1 cellular context compared by ENCODE assay signal in genomic region chr5:136192526-136193395, GRCh38.
TF ChIP-seq lines count a peak whose summit lies in the region.

Gene SMIM32, minus strand, starts transcription at chr5:136193162. Its CDS starts 638 bp downstream, at chr5:136192524.

TF ChIP-seq in WTC11, 78 proteins besides CTCF, POLR2A, EP300 and RAD21 (continued from another document):
- TF ChIP-seq ATF2 (CRISPR knock-in tag; IDR thresholded peaks at IDR 0.05; ENCODE audit: borderline replicate concordance, low read depth): no peak
- TF ChIP-seq ESRRA (CRISPR knock-in tag; IDR thresholded peaks at IDR 0.05; ENCODE audit: borderline replicate concordance): no peak
- TF ChIP-seq EMX1 (CRISPR knock-in tag; IDR thresholded peaks at IDR 0.05): no peak
- no peak for TF ChIP-seq PREB (CRISPR knock-in tag; IDR thresholded peaks at IDR 0.05; ENCODE audit: borderline replicate concordance)
- no peak for TF ChIP-seq ZSCAN18 (CRISPR knock-in tag; IDR thresholded peaks at IDR 0.05)
- TF ChIP-seq ZMAT4 (CRISPR knock-in tag; IDR thresholded peaks at IDR 0.05): no peak
- no peak for TF ChIP-seq NFYB (CRISPR knock-in tag; conservative IDR thresholded peaks at IDR 0.05; ENCODE audit: low read depth)
